Comparison of ENCODE assay signal across 9 cellular contexts in the genomic region with DNA sequence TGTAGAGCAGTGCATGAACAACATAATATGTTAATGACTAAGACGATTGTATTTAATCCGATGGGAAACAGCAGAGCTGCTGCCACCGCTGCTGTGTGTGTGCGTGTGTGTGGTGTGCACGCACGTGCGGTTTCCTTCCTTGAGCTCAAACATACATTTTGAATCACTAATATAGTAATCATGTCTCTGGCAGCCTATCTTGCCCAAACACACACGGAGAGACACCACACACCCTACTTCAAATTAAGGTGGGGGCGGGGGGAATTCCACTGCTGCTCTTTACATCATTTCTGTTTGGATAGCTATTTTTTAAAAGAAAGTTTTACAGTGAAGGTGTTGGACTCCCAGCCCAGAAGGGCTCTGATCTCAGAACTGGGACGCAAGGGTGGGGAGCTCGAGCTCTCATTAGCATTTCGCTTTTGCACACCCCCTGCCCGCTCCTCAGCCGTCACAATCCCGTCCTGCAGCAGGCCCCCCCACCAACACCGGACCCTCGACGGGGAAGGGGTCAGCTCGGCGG. TPM values are rescaled to one million over a fixed set of nuclear protein-coding genes. Genes with fewer than 3 reads are reported as not detected.
DNase-seq lines count a peak whose midpoint lies in the region; ATAC-seq and TF ChIP-seq lines count a peak whose summit lies in the region.
"Had no signal": no experiment of that assay in that cellular context is flagged by ENCODE, and none has a peak within 500 bp of the region (broad histone marks: within the 10 kb centered on the region; RNA-seq: fewer than 3 reads in every experiment).

No MANE protein-coding gene starts in this region.

- H3K4me1 Mint-ChIP-seq in activated naive CD8-positive, alpha-beta T cell treated with anti-CD3 and anti-CD28 coated beads, Interleukin-2, amount 10 ng/mL, durations not matched to agents 7 days and 5 days, result peaks cover 5% of the 10 kb centered on the region
- peaks cover 0 to 15% (median 9%) of the 10 kb centered on the region in 7 donors for H3K4me1 Mint-ChIP-seq in naive thymus-derived CD4-positive, alpha-beta T cell

- TF ChIP-seq CTCF in psoas muscle (IDR thresholded peaks at IDR 0.05), result no peak
- no peak for TF ChIP-seq CTCF in GM10266 (IDR thresholded peaks at IDR 0.05; ENCODE audit: control insufficient read depth, insufficient read depth, low read depth, missing control alignments)
- TF ChIP-seq CTCF in adrenal gland (IDR thresholded peaks at IDR 0.05), result no peak

- in situ Hi-C loops in GM23248 (cut with MboI), result no loop called here

- H3K27me3 Mint-ChIP-seq in activated naive CD8-positive, alpha-beta T cell treated with anti-CD3 and anti-CD28 coated beads, Interleukin-2, amount 10 ng/mL, durations not matched to agents 7 days and 5 days, result peaks cover 50% of the 10 kb centered on the region
- H3K27me3 Mint-ChIP-seq in naive thymus-derived CD4-positive, alpha-beta T cell, result peaks cover 0 to 61% (median 17%) of the 10 kb centered on the region in 5 donors

- H3K36me3 Mint-ChIP-seq in activated naive CD8-positive, alpha-beta T cell treated with anti-CD3 and anti-CD28 coated beads, Interleukin-2, amount 10 ng/mL, durations not matched to agents 7 days and 5 days, result no peaks in the 10 kb centered on the region
- H3K36me3 Mint-ChIP-seq in naive thymus-derived CD4-positive, alpha-beta T cell, result no peaks in the 10 kb centered on the region

- peaks cover 0 to 6% of the 10 kb centered on the region in 2 donors for H3K4me1 ChIP-seq in naive thymus-derived CD4-positive, alpha-beta T cell (ENCODE audit: control insufficient read depth in 2 of 2, insufficient read depth in 2 of 2, low read length in 2 of 2)
- H3K4me1 ChIP-seq in psoas muscle (no peaks in the 10 kb centered on the region), adrenal gland (replicated peaks in 1 of 2) (no peaks in the 10 kb centered on the region), GM23248 (ENCODE audit: insufficient read depth) (no peaks in the 10 kb centered on the region)

- H3K9me3 ChIP-seq in naive thymus-derived CD4-positive, alpha-beta T cell (ENCODE audit: control insufficient read depth in 2 of 3, low read length in 3 of 3), result no peaks in the 10 kb centered on the region
- no peaks in the 10 kb centered on the region for H3K9me3 ChIP-seq in psoas muscle
- H3K9me3 ChIP-seq in adrenal gland (replicated peaks in 1 of 3), result no peaks in the 10 kb centered on the region
- H3K9me3 ChIP-seq in GM23248 (ENCODE audit: low read depth), result no peaks in the 10 kb centered on the region

- no peak overlapping the region for H3K4me2 ChIP-seq in GM23248 (ENCODE audit: unreplicated experiment)

- H3K9me3 Mint-ChIP-seq in activated naive CD8-positive, alpha-beta T cell treated with anti-CD3 and anti-CD28 coated beads, Interleukin-2, amount 10 ng/mL, durations not matched to agents 7 days and 5 days, result no peaks in the 10 kb centered on the region
- H3K9me3 Mint-ChIP-seq in naive thymus-derived CD4-positive, alpha-beta T cell, result peaks cover 0 to 5% (median 0%) of the 10 kb centered on the region in 11 donors

- no peaks in the 10 kb centered on the region for H3K36me3 ChIP-seq in naive thymus-derived CD4-positive, alpha-beta T cell (ENCODE audit: control insufficient read depth in 2 of 3, insufficient read depth in 3 of 3, low read length in 3 of 3)
- H3K36me3 ChIP-seq in psoas muscle (ENCODE audit: insufficient read depth in 1 of 2, low read depth in 1 of 2) (no peaks in the 10 kb centered on the region), adrenal gland (replicated peaks in 1 of 2) (no peaks in the 10 kb centered on the region), GM23248 (ENCODE audit: low read depth) (no peaks in the 10 kb centered on the region)

- peak overlapping the region; percentile 45 for H3K4me3 Mint-ChIP-seq in activated naive CD8-positive, alpha-beta T cell treated with anti-CD3 and anti-CD28 coated beads, Interleukin-2, amount 10 ng/mL, durations not matched to agents 7 days and 5 days
- H3K4me3 Mint-ChIP-seq in naive thymus-derived CD4-positive, alpha-beta T cell, result peak overlapping the region; percentile 47 to 85 (median 80)

- peak overlapping the region; percentile 33 for H3K4me3 ChIP-seq in naive thymus-derived CD4-positive, alpha-beta T cell (ENCODE audit: low read length)
- H3K4me3 ChIP-seq in psoas muscle, result no peak overlapping the region
- H3K4me3 ChIP-seq in adrenal gland, result no peak overlapping the region
- no peak overlapping the region for H3K4me3 ChIP-seq in GM23248

- POLR2A ChIA-PET in activated naive CD8-positive, alpha-beta T cell treated with anti-CD3 and anti-CD28 coated beads, Interleukin-2, amount 10 ng/mL, durations not matched to agents 7 days and 5 days (lab: Charles Lee), result interaction anchor here (1.3 kb wide), 1 partner anchor 50 kb away, joined by 3 read pairs; no protein-coding TSS in a partner anchor
- POLR2A ChIA-PET in naive thymus-derived CD4-positive, alpha-beta T cell (lab: Charles Lee), result interaction anchor here (0.5 to 2.1 kb wide), 10 partner anchors 10 to 351 kb away, joined by 3 to 8 read pairs (median 4); no protein-coding TSS in a partner anchor

- no peak overlapping the region for H3K9ac ChIP-seq in GM23248

- peak overlapping the region; percentile 56 for H3K27ac ChIP-seq in naive thymus-derived CD4-positive, alpha-beta T cell (ENCODE audit: low read depth, low read length)
- H3K27ac ChIP-seq in psoas muscle (no peak overlapping the region), adrenal gland (no peak overlapping the region), GM23248 (no peak overlapping the region)

- H2AFZ ChIP-seq in GM23248, result no peak overlapping the region

- no peak for ATAC-seq in activated naive CD8-positive, alpha-beta T cell treated with anti-CD3 and anti-CD28 coated beads, Interleukin-2, amount 10 ng/mL, durations not matched to agents 7 days and 5 days (ENCODE audit: low read depth)
- peak; percentile 89 for ATAC-seq in naive thymus-derived CD4-positive, alpha-beta T cell
- ATAC-seq in psoas muscle, result no peak

- no peaks in the 10 kb centered on the region for H3K79me2 ChIP-seq in GM23248 (ENCODE audit: insufficient read depth)

- TF ChIP-seq POLR2A in adrenal gland (IDR thresholded peaks at IDR 0.05), result no peak

- H3K27me3 ChIP-seq in naive thymus-derived CD4-positive, alpha-beta T cell (ENCODE audit: control insufficient read depth in 2 of 2, insufficient read depth in 2 of 2, low read length in 2 of 2), result peaks cover 0 to 6% of the 10 kb centered on the region in 2 donors
- H3K27me3 ChIP-seq in psoas muscle (ENCODE audit: insufficient read depth in 3 of 3, low read length in 2 of 3) (peaks cover 0 to 50% (median 6%) of the 10 kb centered on the region in 3 donors), adrenal gland (peaks cover 17% of the 10 kb centered on the region), GM23248 (replicated peaks; ENCODE audit: insufficient read depth) (peaks cover 52% of the 10 kb centered on the region)

- WGBS in psoas muscle, 3 donors, result 46 to 55% (median 46%) methylated on average over 20 of the region's 20 CpGs
- 48 to 81% (median 57%) methylated on average over 12 to 20 of the region's 20 CpGs for WGBS in adrenal gland, 4 donors
- WGBS in GM23248 (ENCODE audit: low coverage in 1 of 2, low lambda C conversion rate in 2 of 2, missing lambda C conversion rate in 2 of 2), 2 experiments, result 38 to 46% methylated on average over 20 of the region's 20 CpGs

- H3K9me2 ChIP-seq in GM23248 (ENCODE audit: insufficient read depth), result no peaks in the 10 kb centered on the region

- H4K20me1 ChIP-seq in GM23248 (ENCODE audit: insufficient read depth), result no peaks in the 10 kb centered on the region

- DNase-seq in stimulated activated CD4-positive, alpha-beta T cell treated with anti-CD3 and anti-CD28 coated beads, Interleukin-12 subunit alpha, Interleukin-12 subunit beta, amount 100 ng/mL, for 24 hours (ENCODE audit: low read depth in 2 of 2), result peak; percentile 13 to 15
- no peak for DNase-seq in stimulated activated CD4-positive, alpha-beta T cell treated with anti-CD3 and anti-CD28 coated beads, Interleukin-2, amount 100 ng/mL, for 48 hours
- no peak for DNase-seq in activated naive CD8-positive, alpha-beta T cell treated with anti-CD3 and anti-CD28 coated beads, Interleukin-2, amount 10 ng/mL, durations not matched to agents 7 days and 5 days
- peak in 7 of 9 donors; percentile 69 to 90 (median 83) for DNase-seq in naive thymus-derived CD4-positive, alpha-beta T cell
- DNase-seq in psoas muscle, result no peak
- DNase-seq in GM10266 (ENCODE audit: extremely low spot score), result no peak
- DNase-seq in adrenal gland, result no peak
- DNase-seq in GM23248, result no peak

- no peak overlapping the region for H3K27ac Mint-ChIP-seq in activated naive CD8-positive, alpha-beta T cell treated with anti-CD3 and anti-CD28 coated beads, Interleukin-2, amount 10 ng/mL, durations not matched to agents 7 days and 5 days
- H3K27ac Mint-ChIP-seq in naive thymus-derived CD4-positive, alpha-beta T cell, result peak overlapping the region in 8 of 9 donors; percentile 61 to 93 (median 86)

- CTCF ChIA-PET in naive thymus-derived CD4-positive, alpha-beta T cell (lab: Charles Lee), result interaction anchor here (1.1 to 1.2 kb wide), 2 partner anchors 31 to 123 kb away, joined by 3 to 5 read pairs; no protein-coding TSS in a partner anchor

- intact Hi-C loops in naive thymus-derived CD4-positive, alpha-beta T cell (cut with micrococcal nuclease), result no loop called here
- intact Hi-C loops in psoas muscle (cut with DNase I) (no loop called here), adrenal gland (cut with DNase I) (no loop called here)

- no peaks in the 10 kb centered on the region for H3F3A ChIP-seq in GM23248 (ENCODE audit: insufficient read depth)

RNA-seq across cellular contexts. Expression of gene FAM83F, which starts 0.6 kb away (rescaled TPM):
- total RNA-seq in activated naive CD8-positive, alpha-beta T cell treated with anti-CD3 and anti-CD28 coated beads, Interleukin-2, amount 10 ng/mL, durations not matched to agents 7 days and 5 days, result under 1 TPM; 0.20 to 0.30 TPM
- total RNA-seq in naive thymus-derived CD4-positive, alpha-beta T cell, result 10 to 100 TPM in 1 of 5 experiments, 1 to 10 TPM in 1, under 1 TPM in 3; 0.11 to 10.6 (median 0.51) TPM
- under 1 TPM in 1 of 2 donors, not detected in 1; 0.20 TPM for polyA plus RNA-seq in naive thymus-derived CD4-positive, alpha-beta T cell
- total RNA-seq in psoas muscle, result under 1 TPM in 3 of 4 donors, not detected in 1; 0.04 to 0.10 (median 0.09) TPM
- polyA plus RNA-seq in psoas muscle, result under 1 TPM; under 0.01 to 0.01 (median 0.01) TPM
- under 1 TPM in 7 of 8 donors, not detected in 1; 0.06 to 0.39 (median 0.14) TPM for total RNA-seq in adrenal gland
- polyA plus RNA-seq in adrenal gland, result under 1 TPM; under 0.01 to 0.13 (median 0.09) TPM
- not detected in 2 replicates for total RNA-seq in GM23248 (2014; rRNA removed; shearing (Covaris generic))
- polyA plus RNA-seq in GM23248 (2016; fragmentation: Nextera tagmentation; extraction: Ambion mirVana), result not detected in 2 replicates
- polyA plus RNA-seq: BJ had no signal

RNA-seq across cellular contexts. Expression of gene TMA7B, which starts 33.9 kb away (rescaled TPM):
- 1 to 10 TPM; 8.5 to 9.1 TPM for total RNA-seq in activated naive CD8-positive, alpha-beta T cell treated with anti-CD3 and anti-CD28 coated beads, Interleukin-2, amount 10 ng/mL, durations not matched to agents 7 days and 5 days
- 10 to 100 TPM in 2 of 5 experiments, 1 to 10 TPM in 3; 6.4 to 12.8 (median 9.5) TPM for total RNA-seq in naive thymus-derived CD4-positive, alpha-beta T cell
- polyA plus RNA-seq in naive thymus-derived CD4-positive, alpha-beta T cell, result 1 to 10 TPM; 2.6 to 3.3 TPM
- total RNA-seq in psoas muscle, result not detected
- polyA plus RNA-seq in psoas muscle, result not detected
- total RNA-seq in adrenal gland, result not detected
- under 1 TPM in 1 of 3 donors, not detected in 2; 0.07 TPM for polyA plus RNA-seq in adrenal gland
- not detected in 2 replicates for total RNA-seq in GM23248 (2014; rRNA removed; shearing (Covaris generic))
- polyA plus RNA-seq in GM23248 (2016; fragmentation: Nextera tagmentation; extraction: Ambion mirVana), result not detected in 2 replicates
- polyA plus RNA-seq: BJ had no signal

Comparison
In these comparisons a context has a peak if more than half of its experiments do, and no peak if none do; other contexts are left out.
1. DNase-seq: peak in stimulated activated CD4-positive, alpha-beta T cell treated with anti-CD3 and anti-CD28 coated beads, Interleukin-12 subunit alpha, Interleukin-12 subunit beta, amount 100 ng/mL, for 24 hours (2 of 2) and naive thymus-derived CD4-positive, alpha-beta T cell (7 of 9); none in stimulated activated CD4-positive, alpha-beta T cell treated with anti-CD3 and anti-CD28 coated beads, Interleukin-2, amount 100 ng/mL, for 48 hours (0 of 2), activated naive CD8-positive, alpha-beta T cell treated with anti-CD3 and anti-CD28 coated beads, Interleukin-2, amount 10 ng/mL, durations not matched to agents 7 days and 5 days (single experiment), psoas muscle (0 of 2), GM10266 (single experiment), adrenal gland (0 of 7) and GM23248 (single experiment).